22 cellular contexts compared by ENCODE assay signal in genomic region chr10:11443468-11444147, GRCh38.
A peak's percentile ranks its signal among the peaks of the same experiment; 100 is the strongest.
DNase-seq lines count a peak whose midpoint lies in the region; ATAC-seq and TF ChIP-seq lines count a peak whose summit lies in the region.
"Had no signal": no experiment of that assay in that cellular context is flagged by ENCODE, and none has a peak within 500 bp of the region (broad histone marks: within the 10 kb centered on the region; RNA-seq: fewer than 3 reads in every experiment).

No MANE protein-coding gene starts in this region.

- no peak overlapping the region for H3K9ac ChIP-seq in neuronal stem cell (ENCODE audit: low read depth, low read length, poor library complexity)
- H3K9ac ChIP-seq: BLaER1 treated with 17β-estradiol and CSF1 and Interleukin-3, amounts not matched to agents 10 nM and 100 nM had no signal

- peak; percentile 8 for DNase-seq in D341Med (ENCODE audit: low spot score)
- no peak for DNase-seq in GM23338 (ENCODE audit: low spot score)
- DNase-seq in activated CD8-positive, alpha-beta memory T cell treated with anti-CD3 and anti-CD28 coated beads, Interleukin-2, amount 50 U/mL, for 48 hours = peak; percentile 32
- no peak for DNase-seq in neuronal stem cell (ENCODE audit: low spot score)
- DNase-seq in NCI-H774 (lab: John Stamatoyannopoulos, UW) = no peak
- no peak for DNase-seq in AML-193 (lab: John Stamatoyannopoulos, UW)
- no peak for DNase-seq in CD8-positive, alpha-beta memory T cell
- DNase-seq: COR-L47, DMS 273 treated with DMSO at 0.1 percent for 48 hours, Kasumi-1, NCI-H1092 treated with DMSO at 0.1 percent for 48 hours, NCI-H1436, NCI-H187 treated with DMSO at 0.1 percent for 48 hours, NCI-H524, NCI-H748 treated with DMSO at 0.1 percent for 48 hours, PC-3, Right ventricle myocardium superior, T-cell had no signal

- no CpG with 5 or more reads among the region's 23 CpGs for WGBS in neuronal stem cell (ENCODE audit: extremely low coverage in 2 of 2, insufficient read length in 2 of 2, insufficient replicate concordance in 1 of 2), 2 donors

- TF ChIP-seq CTCF in GM23338 (conservative IDR thresholded peaks at IDR 0.05; ENCODE audit: low read depth in 2 of 2) = no peak

- no peak overlapping the region for H2BK120ac ChIP-seq in neuronal stem cell (ENCODE audit: low read depth, low read length)

- no peak overlapping the region for H3K18ac ChIP-seq in neuronal stem cell (ENCODE audit: low read length)

- no peak overlapping the region for H2BK12ac ChIP-seq in neuronal stem cell (ENCODE audit: low read length)

- no peak overlapping the region for H3K23ac ChIP-seq in neuronal stem cell (ENCODE audit: low read depth, low read length, poor library complexity)

- H3K9me3 ChIP-seq in neuronal stem cell (replicated peaks in 1 of 2; ENCODE audit: control insufficient read depth in 2 of 2, insufficient read depth in 1 of 2, low read depth in 1 of 2, low read length in 2 of 2) = peaks cover 0 to 3% of the 10 kb centered on the region in 2 donors
- H3K9me3 ChIP-seq in CD8-positive, alpha-beta memory T cell (ENCODE audit: low read length) = no peaks in the 10 kb centered on the region
- H3K9me3 ChIP-seq: SJSA1 had no signal

- H4K20me1 ChIP-seq in GM23338 (replicated peaks; ENCODE audit: insufficient read depth) = no peaks in the 10 kb centered on the region
- H4K20me1 ChIP-seq: BLaER1 treated with 17β-estradiol and CSF1 and Interleukin-3, amounts not matched to agents 10 nM and 100 nM had no signal

- no peak overlapping the region for H3K4me3 ChIP-seq in GM23338
- H3K4me3 ChIP-seq in neuronal stem cell (ENCODE audit: low read length in 2 of 2) = no peak overlapping the region
- no peak overlapping the region for H3K4me3 ChIP-seq in CD8-positive, alpha-beta memory T cell (ENCODE audit: low read length)
- H3K4me3 ChIP-seq: BLaER1 treated with 17β-estradiol and CSF1 and Interleukin-3, amounts not matched to agents 10 nM and 100 nM; SJSA1 had no signal

- no peak overlapping the region for H3K27ac Mint-ChIP-seq in GM23338
- H3K27ac Mint-ChIP-seq in CD8-positive, alpha-beta memory T cell = no peak overlapping the region
- H3K27ac Mint-ChIP-seq: CD4-positive, alpha-beta T cell; T-cell had no signal

- H3K9me3 Mint-ChIP-seq in GM23338 = no peaks in the 10 kb centered on the region; the same call in 2 of the 3 replicates
- H3K9me3 Mint-ChIP-seq in CD8-positive, alpha-beta memory T cell = no peaks in the 10 kb centered on the region
- H3K9me3 Mint-ChIP-seq: CD4-positive, alpha-beta T cell; T-cell had no signal

- no peak overlapping the region for H3K4me3 Mint-ChIP-seq in GM23338
- H3K4me3 Mint-ChIP-seq in CD8-positive, alpha-beta memory T cell = no peak overlapping the region
- H3K4me3 Mint-ChIP-seq: CD4-positive, alpha-beta T cell; T-cell had no signal

- no peak overlapping the region for H2BK5ac ChIP-seq in neuronal stem cell (ENCODE audit: low read length)

- no peaks in the 10 kb centered on the region for H3K79me1 ChIP-seq in neuronal stem cell (ENCODE audit: low read depth, low read length)

- no peaks in the 10 kb centered on the region for H3K9me2 ChIP-seq in GM23338 (ENCODE audit: insufficient read depth)

- no peak overlapping the region for H4K91ac ChIP-seq in neuronal stem cell (ENCODE audit: low read depth, low read length, poor library complexity)

- H2BK15ac ChIP-seq in neuronal stem cell (ENCODE audit: low read length) = no peak overlapping the region

- H3K4me1 ChIP-seq in GM23338 (ENCODE audit: insufficient read depth) = peaks cover 24% of the 10 kb centered on the region
- H3K4me1 ChIP-seq in neuronal stem cell (ENCODE audit: control insufficient read depth in 2 of 2, insufficient read depth in 1 of 2, low read depth in 1 of 2, low read length in 2 of 2) = peaks cover 1 to 7% of the 10 kb centered on the region in 2 donors
- H3K4me1 ChIP-seq in CD8-positive, alpha-beta memory T cell (ENCODE audit: insufficient read depth, low read length) = peaks cover 5% of the 10 kb centered on the region
- H3K4me1 ChIP-seq: SJSA1 had no signal

- H3K4ac ChIP-seq in neuronal stem cell (ENCODE audit: low read length) = no peak overlapping the region

- no peaks in the 10 kb centered on the region for H3F3A ChIP-seq in GM23338 (replicated peaks; ENCODE audit: low read depth)

- no peak overlapping the region for H4K8ac ChIP-seq in neuronal stem cell (ENCODE audit: low read depth, low read length)

- H2AK5ac ChIP-seq in neuronal stem cell (ENCODE audit: low read depth, low read length) = peak overlapping the region; percentile 24

- H3K4me2 ChIP-seq in GM23338 = no peak overlapping the region
- no peak overlapping the region for H3K4me2 ChIP-seq in neuronal stem cell (ENCODE audit: insufficient read depth, low read length, poor library complexity, severe bottlenecking)
- H3K4me2 ChIP-seq: BLaER1 treated with 17β-estradiol and CSF1 and Interleukin-3, amounts not matched to agents 10 nM and 100 nM had no signal

- H3K79me2 ChIP-seq in GM23338 (replicated peaks; ENCODE audit: insufficient read depth) = no peaks in the 10 kb centered on the region

- H3K4me1 Mint-ChIP-seq in GM23338 = peaks cover 31% of the 10 kb centered on the region
- H3K4me1 Mint-ChIP-seq in CD8-positive, alpha-beta memory T cell = peaks cover 17 to 25% (median 20%) of the 10 kb centered on the region in 3 donors

- no peak overlapping the region for H3K14ac ChIP-seq in neuronal stem cell (ENCODE audit: low read length)

- no peaks in the 10 kb centered on the region for H3K36me3 Mint-ChIP-seq in GM23338 (ENCODE audit: low read depth)
- no peaks in the 10 kb centered on the region for H3K36me3 Mint-ChIP-seq in CD8-positive, alpha-beta memory T cell
- H3K36me3 Mint-ChIP-seq: T-cell had no signal

- H3K27me3 ChIP-seq in GM23338 (ENCODE audit: insufficient read depth) (no peaks in the 10 kb centered on the region), neuronal stem cell (ENCODE audit: control insufficient read depth in 3 of 3, insufficient read depth in 3 of 3, low read depth in 1 of 3, low read length in 3 of 3) (peaks cover 0 to 3% (median 0%) of the 10 kb centered on the region in 3 experiments)
- no peaks in the 10 kb centered on the region for H3K27me3 ChIP-seq in CD8-positive, alpha-beta memory T cell (ENCODE audit: insufficient read depth, low read length, poor library complexity, severe bottlenecking)
- H3K27me3 ChIP-seq: BLaER1 treated with 17β-estradiol and CSF1 and Interleukin-3, amounts not matched to agents 10 nM and 100 nM; SJSA1 had no signal

- CTCF ChIA-PET in CD8-positive, alpha-beta memory T cell (lab: Charles Lee) = no interaction called here

- POLR2A ChIA-PET in CD8-positive, alpha-beta memory T cell (lab: Charles Lee) = no interaction called here

- H2AFZ ChIP-seq in GM23338 (peak overlapping the region; percentile 84), neuronal stem cell (ENCODE audit: low read length) (no peak overlapping the region)

- no peak for ATAC-seq in GM23338
- ATAC-seq: HepG2, PC-3, T-cell had no signal

- H3K27me3 Mint-ChIP-seq in GM23338 (ENCODE audit: insufficient read depth, low read depth, poor library complexity) = peaks cover 13% of the 10 kb centered on the region
- peaks cover 10 to 17% of the 10 kb centered on the region in 2 donors for H3K27me3 Mint-ChIP-seq in CD8-positive, alpha-beta memory T cell
- H3K27me3 Mint-ChIP-seq: CD4-positive, alpha-beta T cell had no signal

- no peaks in the 10 kb centered on the region for H3K36me3 ChIP-seq in GM23338 (ENCODE audit: insufficient read depth)
- no peaks in the 10 kb centered on the region for H3K36me3 ChIP-seq in neuronal stem cell (replicated peaks in 1 of 2; ENCODE audit: control insufficient read depth in 2 of 2, insufficient read depth in 2 of 2, low read length in 2 of 2)
- no peaks in the 10 kb centered on the region for H3K36me3 ChIP-seq in CD8-positive, alpha-beta memory T cell (ENCODE audit: insufficient read depth, low read length)
- H3K36me3 ChIP-seq: BLaER1 treated with 17β-estradiol and CSF1 and Interleukin-3, amounts not matched to agents 10 nM and 100 nM; SJSA1 had no signal

- H3K27ac ChIP-seq in GM23338 (ENCODE audit: low read depth) = no peak overlapping the region
- no peak overlapping the region for H3K27ac ChIP-seq in neuronal stem cell (replicated peaks; ENCODE audit: low read length)
- H3K27ac ChIP-seq in CD8-positive, alpha-beta memory T cell (ENCODE audit: low read depth, low read length) = no peak overlapping the region
- H3K27ac ChIP-seq: BLaER1 treated with 17β-estradiol and CSF1 and Interleukin-3, amounts not matched to agents 10 nM and 100 nM; SJSA1 had no signal

TF ChIP-seq in GM23338, 12 proteins besides CTCF, POLR2A, EP300 and RAD21 (continues in another document):
- TF ChIP-seq EZH2 (IDR thresholded peaks at IDR 0.05; ENCODE audit: low read depth, unreplicated experiment) (no peak), JUNB (IDR thresholded peaks at IDR 0.05; ENCODE audit: unreplicated experiment) (no peak), ZNF331 (CRISPR knock-in tag; IDR thresholded peaks at IDR 0.05; ENCODE audit: low read depth) (no peak), REST (IDR thresholded peaks at IDR 0.05; ENCODE audit: unreplicated experiment) (no peak)

Comparison
In these comparisons a context has a peak if more than half of its experiments do, and no peak if none do; other contexts are left out.
1. DNase-seq: peak in D341Med (single experiment) and activated CD8-positive, alpha-beta memory T cell treated with anti-CD3 and anti-CD28 coated beads, Interleukin-2, amount 50 U/mL, for 48 hours (single experiment); none in GM23338 (single experiment), neuronal stem cell (single experiment), NCI-H774 (single experiment), AML-193 (0 of 2) and CD8-positive, alpha-beta memory T cell (0 of 5).